In the genomic region with DNA sequence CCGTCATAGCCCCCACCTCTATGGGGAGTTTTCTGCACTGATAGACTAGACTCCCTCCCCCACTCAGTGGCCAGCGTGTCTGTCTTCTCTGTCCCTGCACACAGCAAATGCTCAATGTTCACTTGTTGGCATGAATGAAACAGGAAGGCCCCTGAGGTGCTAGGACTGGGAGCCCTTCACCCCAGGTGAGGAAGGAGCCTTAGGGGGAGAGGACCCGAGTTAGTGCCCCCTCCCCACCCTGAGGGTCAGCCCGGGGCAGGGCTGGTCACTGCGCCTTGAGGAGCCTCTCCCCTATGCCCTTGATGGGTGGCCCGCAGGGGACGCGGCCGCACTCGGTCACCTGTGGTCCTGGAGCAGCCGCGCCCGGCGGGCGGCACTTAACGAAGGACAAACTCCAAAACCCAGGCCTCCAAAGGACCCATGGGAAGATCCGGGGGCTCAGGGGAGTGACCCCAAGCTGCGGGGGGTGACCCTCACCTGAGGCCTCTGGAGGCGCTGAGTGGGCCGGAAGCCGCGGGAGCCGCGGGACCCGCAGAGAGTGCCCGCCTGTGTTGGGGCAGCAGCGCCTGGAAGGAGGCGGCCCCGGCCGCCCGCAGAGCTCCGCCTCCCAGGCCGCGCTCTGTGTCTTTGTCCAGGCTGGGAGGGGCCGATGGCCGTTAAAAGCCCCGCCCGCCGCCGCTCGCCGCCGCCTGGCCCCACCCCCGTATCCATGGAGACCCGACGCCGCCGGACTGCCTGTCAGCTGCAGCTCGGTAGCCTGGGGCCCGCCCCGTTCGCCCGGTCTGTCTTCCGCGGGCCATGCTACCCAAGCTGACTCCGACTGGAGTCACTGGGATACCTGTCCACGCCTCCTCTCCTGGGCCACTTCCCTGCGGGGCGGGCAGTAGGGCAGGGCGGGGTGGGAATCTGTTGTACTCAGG, we compare ENCODE assay signal across 8 cellular contexts. TPM values are rescaled to one million over a fixed set of nuclear protein-coding genes. Genes with fewer than 3 reads are reported as not detected.
DNase-seq lines count a peak whose midpoint lies in the region; ATAC-seq and TF ChIP-seq lines count a peak whose summit lies in the region.

No MANE protein-coding gene starts in this region.

- peaks cover 23% of the 10 kb centered on the region for H3K4me1 Mint-ChIP-seq in CD4-positive, alpha-beta T cell (ENCODE audit: low read depth)
- peaks cover 32% of the 10 kb centered on the region for H3K4me1 Mint-ChIP-seq in activated CD8-positive, alpha-beta T cell treated with anti-CD3 and anti-CD28 coated beads, Interleukin-2, amount 10 ng/mL, durations not matched to agents 7 days and 5 days (ENCODE audit: low read depth)

- H3K27ac ChIP-seq in CD4-positive, alpha-beta T cell (ENCODE audit: low read depth, low read length): no peak overlapping the region

- no peaks in the 10 kb centered on the region for H3K9me3 Mint-ChIP-seq in CD4-positive, alpha-beta T cell
- no peaks in the 10 kb centered on the region for H3K9me3 Mint-ChIP-seq in activated CD8-positive, alpha-beta T cell treated with anti-CD3 and anti-CD28 coated beads, Interleukin-2, amount 10 ng/mL, durations not matched to agents 7 days and 5 days (ENCODE audit: insufficient read depth)

- ATAC-seq in CD4-positive, alpha-beta T cell (ENCODE audit: poor library complexity): peak; percentile 51
- ATAC-seq in GM19438 (IDR thresholded peaks at IDR 0.05; ENCODE audit: low read depth, unreplicated experiment): peak; percentile 81
- peak; percentile 91 for ATAC-seq in HG03521 (IDR thresholded peaks at IDR 0.05; ENCODE audit: unreplicated experiment)
- ATAC-seq in activated CD8-positive, alpha-beta T cell treated with anti-CD3 and anti-CD28 coated beads, Interleukin-2, amount 10 ng/mL, durations not matched to agents 7 days and 5 days: peak; percentile 85

- intact Hi-C loops in CD4-positive, alpha-beta T cell (cut with DNase I, micrococcal nuclease): no loop called here

- no peaks in the 10 kb centered on the region for H3K9me3 ChIP-seq in CD4-positive, alpha-beta T cell (ENCODE audit: control insufficient read depth, low read length)

- H3K27ac Mint-ChIP-seq in CD4-positive, alpha-beta T cell: no peak overlapping the region
- H3K27ac Mint-ChIP-seq in activated CD8-positive, alpha-beta T cell treated with anti-CD3 and anti-CD28 coated beads, Interleukin-2, amount 10 ng/mL, durations not matched to agents 7 days and 5 days: peak overlapping the region; percentile 37

- peak overlapping the region; percentile 45 for H3K4me3 Mint-ChIP-seq in CD4-positive, alpha-beta T cell
- peak overlapping the region; percentile 43 for H3K4me3 Mint-ChIP-seq in activated CD8-positive, alpha-beta T cell treated with anti-CD3 and anti-CD28 coated beads, Interleukin-2, amount 10 ng/mL, durations not matched to agents 7 days and 5 days

- POLR2A ChIA-PET in CD4-positive, alpha-beta T cell (lab: Charles Lee): interaction anchor here (0.6 to 1.8 kb wide), 3 partner anchors 15 to 251 kb away, joined by 3 to 10 read pairs (median 6); a partner anchor contains a TSS
- POLR2A ChIA-PET in activated CD8-positive, alpha-beta T cell treated with anti-CD3 and anti-CD28 coated beads, Interleukin-2, amount 10 ng/mL, durations not matched to agents 7 days and 5 days (lab: Charles Lee): interaction anchor here (0.7 to 1.5 kb wide), 3 partner anchors 23 to 131 kb away, joined by 4 to 6 read pairs (median 5); a partner anchor contains a TSS

- DNase-seq in CD4-positive, alpha-beta T cell: peak; percentile 46 to 73 (median 66)
- peak; percentile 92 for DNase-seq in NCI-H82 (lab: John Stamatoyannopoulos, UW)
- peak; percentile 92 for DNase-seq in activated CD8-positive, alpha-beta T cell treated with anti-CD3 and anti-CD28 coated beads, Interleukin-2, amount 10 ng/mL, durations not matched to agents 7 days and 5 days
- DNase-seq in effector CD4-positive, alpha-beta T cell: peak; percentile 71
- DNase-seq in lung microvascular endothelial cell (ENCODE audit: low read depth in 2 of 2): peak; percentile 91 to 93
- DNase-seq in stimulated activated CD4-positive, alpha-beta T cell treated with anti-CD3 and anti-CD28 coated beads, TNF-alpha, amount 100 ng/mL, for 1 hour (ENCODE audit: low read depth in 3 of 3, low spot score in 1 of 3): peak; percentile 36 to 61 (median 47)

- H3K27me3 ChIP-seq in CD4-positive, alpha-beta T cell (ENCODE audit: control insufficient read depth, insufficient read depth, low read length): peaks cover 5% of the 10 kb centered on the region

- H3K27me3 Mint-ChIP-seq in CD4-positive, alpha-beta T cell: peaks cover 20% of the 10 kb centered on the region
- no peaks in the 10 kb centered on the region for H3K27me3 Mint-ChIP-seq in activated CD8-positive, alpha-beta T cell treated with anti-CD3 and anti-CD28 coated beads, Interleukin-2, amount 10 ng/mL, durations not matched to agents 7 days and 5 days (ENCODE audit: low read depth)

- TF ChIP-seq CTCF in CD4-positive, alpha-beta T cell (IDR thresholded peaks at IDR 0.05): no peak

- H3K36me3 Mint-ChIP-seq in CD4-positive, alpha-beta T cell (ENCODE audit: low read depth): no peaks in the 10 kb centered on the region
- no peaks in the 10 kb centered on the region for H3K36me3 Mint-ChIP-seq in activated CD8-positive, alpha-beta T cell treated with anti-CD3 and anti-CD28 coated beads, Interleukin-2, amount 10 ng/mL, durations not matched to agents 7 days and 5 days (ENCODE audit: low read depth)

- CTCF ChIA-PET in CD4-positive, alpha-beta T cell (lab: Charles Lee): interaction anchor here (0.5 kb wide), 1 partner anchor 171 kb away, joined by 3 read pairs; no protein-coding TSS in a partner anchor
- CTCF ChIA-PET in activated CD8-positive, alpha-beta T cell treated with anti-CD3 and anti-CD28 coated beads, Interleukin-2, amount 10 ng/mL, durations not matched to agents 7 days and 5 days (lab: Charles Lee): interaction anchor here (0.8 kb wide), 1 partner anchor 16 kb away, joined by 3 read pairs; a partner anchor contains a TSS

RNA-seq across cellular contexts. Expression of a gene that starts 15.4 kb away (rescaled TPM):
- total RNA-seq in CD4-positive, alpha-beta T cell: 10 to 100 TPM; 13.8 to 16.8 TPM
- total RNA-seq in activated CD8-positive, alpha-beta T cell treated with anti-CD3 and anti-CD28 coated beads, Interleukin-2, amount 10 ng/mL, durations not matched to agents 7 days and 5 days: 10 to 100 TPM; 66.9 to 71.5 TPM
- 5.8 and 11.6 TPM in 2 replicates for total RNA-seq in lung microvascular endothelial cell

RNA-seq across cellular contexts. Expression of a gene that starts 24.2 kb away (rescaled TPM):
- total RNA-seq in CD4-positive, alpha-beta T cell: 10 to 100 TPM; 41.0 to 42.3 TPM
- total RNA-seq in activated CD8-positive, alpha-beta T cell treated with anti-CD3 and anti-CD28 coated beads, Interleukin-2, amount 10 ng/mL, durations not matched to agents 7 days and 5 days: 10 to 100 TPM; 49.0 to 53.4 TPM
- 35.3 and 59.5 TPM in 2 replicates for total RNA-seq in lung microvascular endothelial cell

RNA-seq across cellular contexts. Expression of a gene that starts 58.6 kb away (rescaled TPM):
- 1 to 10 TPM; 6.3 to 8.3 TPM for total RNA-seq in CD4-positive, alpha-beta T cell
- 1 to 10 TPM; 5.5 to 6.9 TPM for total RNA-seq in activated CD8-positive, alpha-beta T cell treated with anti-CD3 and anti-CD28 coated beads, Interleukin-2, amount 10 ng/mL, durations not matched to agents 7 days and 5 days
- total RNA-seq in lung microvascular endothelial cell: 0.44 and 0.60 TPM in 2 replicates
